Comparison of ENCODE assay signal across 1 cellular context in the genomic region with DNA sequence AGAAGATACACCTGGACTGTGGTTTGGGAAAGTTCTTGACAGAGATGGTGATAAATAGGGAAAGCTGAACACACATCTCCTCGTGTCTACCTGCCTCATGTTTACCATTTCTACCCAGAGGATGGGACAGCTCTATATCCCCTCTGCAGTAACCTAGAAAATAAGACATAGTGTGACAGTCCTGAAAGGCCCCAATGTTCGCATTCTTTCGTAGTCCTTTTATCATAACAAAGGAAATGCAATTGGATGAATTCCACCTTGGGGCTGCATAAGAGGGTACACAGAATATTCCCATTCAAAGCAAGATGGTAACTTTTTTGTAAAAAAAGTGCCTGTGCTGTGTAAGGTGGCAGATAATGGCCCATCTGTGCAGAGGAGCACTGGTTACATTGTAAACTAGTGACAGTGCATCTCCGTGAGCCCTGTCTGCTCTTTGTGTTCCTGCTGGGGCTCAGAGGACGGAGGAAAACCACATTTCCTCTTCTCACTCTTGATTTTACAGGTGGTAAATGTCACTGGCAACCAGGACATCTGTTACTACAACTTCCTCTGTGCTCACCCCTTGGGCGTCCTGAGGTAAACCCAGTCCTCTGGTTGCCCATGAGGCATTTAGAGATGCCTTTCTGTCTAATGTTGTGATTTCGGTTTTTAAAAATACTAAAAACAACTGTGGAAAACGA.
TF ChIP-seq lines count a peak whose summit lies in the region.

No MANE protein-coding gene starts in this region.

TF ChIP-seq in GM12878, 131 proteins besides CTCF, POLR2A, EP300 and RAD21 (continued from another document and continues in another):
- TF ChIP-seq HSF1 (IDR thresholded peaks at IDR 0.05; ENCODE audit: low read depth, low read length): no peak
- TF ChIP-seq MEF2A (IDR thresholded peaks at IDR 0.05; ENCODE audit: insufficient read depth, low read depth, low read length): 0 out of 2 replicates have a peak, but pooled peaks have one; percentile 3
- TF ChIP-seq TCF12 (IDR thresholded peaks at IDR 0.05; ENCODE audit: low read depth, low read length): peak; percentile 94
- TF ChIP-seq E2F8 (IDR thresholded peaks at IDR 0.05; ENCODE audit: low read depth, partially characterized antibody): no peak
- TF ChIP-seq ZNF24 (IDR thresholded peaks at IDR 0.05): no peak
- TF ChIP-seq CHD1 (IDR thresholded peaks at IDR 0.05; ENCODE audit: low read depth, low read length): no peak
- no peak for TF ChIP-seq SMAD1 (IDR thresholded peaks at IDR 0.05; ENCODE audit: low read depth, partially characterized antibody)
- TF ChIP-seq, protein P1, sequence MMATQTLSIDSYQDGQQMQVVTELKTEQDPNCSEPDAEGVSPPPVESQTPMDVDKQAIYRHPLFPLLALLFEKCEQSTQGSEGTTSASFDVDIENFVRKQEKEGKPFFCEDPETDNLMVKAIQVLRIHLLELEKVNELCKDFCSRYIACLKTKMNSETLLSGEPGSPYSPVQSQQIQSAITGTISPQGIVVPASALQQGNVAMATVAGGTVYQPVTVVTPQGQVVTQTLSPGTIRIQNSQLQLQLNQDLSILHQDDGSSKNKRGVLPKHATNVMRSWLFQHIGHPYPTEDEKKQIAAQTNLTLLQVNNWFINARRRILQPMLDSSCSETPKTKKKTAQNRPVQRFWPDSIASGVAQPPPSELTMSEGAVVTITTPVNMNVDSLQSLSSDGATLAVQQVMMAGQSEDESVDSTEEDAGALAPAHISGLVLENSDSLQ (IDR thresholded peaks at IDR 0.05): peak; percentile 71
- TF ChIP-seq ZNF384 (IDR thresholded peaks at IDR 0.05; ENCODE audit: borderline replicate concordance, low read depth, low read length): no peak
- TF ChIP-seq CHD2 (IDR thresholded peaks at IDR 0.05; ENCODE audit: borderline replicate concordance, low read depth, low read length): no peak
- TF ChIP-seq GABPA (IDR thresholded peaks at IDR 0.05; ENCODE audit: low read depth): peak; percentile 77
- TF ChIP-seq SREBF2 (IDR thresholded peaks at IDR 0.05; ENCODE audit: low read length): no peak
- peak; percentile 22; the same call in 1 of the 2 replicates for TF ChIP-seq NFIC (IDR thresholded peaks at IDR 0.05; ENCODE audit: low read depth, low read length)
- no peak for TF ChIP-seq FOXM1 (IDR thresholded peaks at IDR 0.05; ENCODE audit: low read depth, low read length)
- TF ChIP-seq CBFB (IDR thresholded peaks at IDR 0.05; ENCODE audit: low read depth): no peak
- no peak for TF ChIP-seq ZNF217 (IDR thresholded peaks at IDR 0.05)
- peak; percentile 21; the same call in 1 of the 2 replicates for TF ChIP-seq ZBTB40 (IDR thresholded peaks at IDR 0.05; ENCODE audit: borderline replicate concordance)
- no peak for TF ChIP-seq NRF1 (conservative IDR thresholded peaks at IDR 0.05; ENCODE audit: low read depth, low read length)
- peak; percentile 45; the same call in 1 of the 2 replicates for TF ChIP-seq CREB1 (IDR thresholded peaks at IDR 0.05; ENCODE audit: low read depth)
- 0 out of 2 replicates have a peak, but pooled peaks have one; percentile 42 for TF ChIP-seq DPF2 (IDR thresholded peaks at IDR 0.05)
- no peak for TF ChIP-seq RAD51 (IDR thresholded peaks at IDR 0.05)
- TF ChIP-seq TCF3 (IDR thresholded peaks at IDR 0.05; ENCODE audit: borderline replicate concordance, insufficient read depth, low read depth, low read length): peak; percentile 97
- TF ChIP-seq SIX5 (IDR thresholded peaks at IDR 0.05; ENCODE audit: low read depth, low read length, severe bottlenecking): no peak
- no peak for TF ChIP-seq SREBF1 (IDR thresholded peaks at IDR 0.05; ENCODE audit: low read length)
- 0 out of 4 replicates have a peak, but pooled peaks of 1 of the 2 experiments have one; percentile 28 for TF ChIP-seq SRF (IDR thresholded peaks at IDR 0.05; ENCODE audit: low read depth in 2 of 2, low read length in 2 of 2)
- TF ChIP-seq TCF7 (IDR thresholded peaks at IDR 0.05; ENCODE audit: borderline replicate concordance): no peak
- TF ChIP-seq, protein P2, sequence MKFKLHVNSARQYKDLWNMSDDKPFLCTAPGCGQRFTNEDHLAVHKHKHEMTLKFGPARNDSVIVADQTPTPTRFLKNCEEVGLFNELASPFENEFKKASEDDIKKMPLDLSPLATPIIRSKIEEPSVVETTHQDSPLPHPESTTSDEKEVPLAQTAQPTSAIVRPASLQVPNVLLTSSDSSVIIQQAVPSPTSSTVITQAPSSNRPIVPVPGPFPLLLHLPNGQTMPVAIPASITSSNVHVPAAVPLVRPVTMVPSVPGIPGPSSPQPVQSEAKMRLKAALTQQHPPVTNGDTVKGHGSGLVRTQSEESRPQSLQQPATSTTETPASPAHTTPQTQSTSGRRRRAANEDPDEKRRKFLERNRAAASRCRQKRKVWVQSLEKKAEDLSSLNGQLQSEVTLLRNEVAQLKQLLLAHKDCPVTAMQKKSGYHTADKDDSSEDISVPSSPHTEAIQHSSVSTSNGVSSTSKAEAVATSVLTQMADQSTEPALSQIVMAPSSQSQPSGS (IDR thresholded peaks at IDR 0.05; ENCODE audit: low read length): peak; percentile 60; the same call in 1 of the 2 replicates
- TF ChIP-seq, protein P3, sequence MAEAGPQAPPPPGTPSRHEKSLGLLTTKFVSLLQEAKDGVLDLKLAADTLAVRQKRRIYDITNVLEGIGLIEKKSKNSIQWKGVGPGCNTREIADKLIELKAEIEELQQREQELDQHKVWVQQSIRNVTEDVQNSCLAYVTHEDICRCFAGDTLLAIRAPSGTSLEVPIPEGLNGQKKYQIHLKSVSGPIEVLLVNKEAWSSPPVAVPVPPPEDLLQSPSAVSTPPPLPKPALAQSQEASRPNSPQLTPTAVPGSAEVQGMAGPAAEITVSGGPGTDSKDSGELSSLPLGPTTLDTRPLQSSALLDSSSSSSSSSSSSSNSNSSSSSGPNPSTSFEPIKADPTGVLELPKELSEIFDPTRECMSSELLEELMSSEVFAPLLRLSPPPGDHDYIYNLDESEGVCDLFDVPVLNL (IDR thresholded peaks at IDR 0.05; ENCODE audit: low read depth, low read length): no peak
- TF ChIP-seq NFXL1 (IDR thresholded peaks at IDR 0.05; ENCODE audit: borderline replicate concordance): no peak
- peak; percentile 54 for TF ChIP-seq EED (IDR thresholded peaks at IDR 0.05; ENCODE audit: low read depth)
- peak; percentile 35; the same call in 1 of the 2 replicates for TF ChIP-seq ZBED1 (IDR thresholded peaks at IDR 0.05; ENCODE audit: borderline replicate concordance)
- TF ChIP-seq ZZZ3 (IDR thresholded peaks at IDR 0.05; ENCODE audit: control insufficient read depth, insufficient read length, low read depth): no peak
- TF ChIP-seq ZNF592 (IDR thresholded peaks at IDR 0.05): no peak
- TF ChIP-seq ATF7 (IDR thresholded peaks at IDR 0.05; ENCODE audit: low read depth): no peak
- TF ChIP-seq SMAD5 (IDR thresholded peaks at IDR 0.05; ENCODE audit: low read depth): no peak
- no peak for TF ChIP-seq NFYA (IDR thresholded peaks at IDR 0.05; ENCODE audit: borderline replicate concordance, low read depth, low read length)
- no peak for TF ChIP-seq HCFC1 (IDR thresholded peaks at IDR 0.05; ENCODE audit: low read length)
- no peak for TF ChIP-seq HDAC6 (IDR thresholded peaks at IDR 0.05; ENCODE audit: unreplicated experiment)
- peak; percentile 57; the same call in 1 of the 2 replicates for TF ChIP-seq MXI1 (IDR thresholded peaks at IDR 0.05; ENCODE audit: low read depth, low read length)
- TF ChIP-seq PAX5 (IDR thresholded peaks at IDR 0.05; ENCODE audit: borderline replicate concordance, low read depth, low read length): 0 out of 2 replicates have a peak, but pooled peaks have one; percentile 28
